Comparison of ENCODE assay signal across 9 cellular contexts in the genomic region with DNA sequence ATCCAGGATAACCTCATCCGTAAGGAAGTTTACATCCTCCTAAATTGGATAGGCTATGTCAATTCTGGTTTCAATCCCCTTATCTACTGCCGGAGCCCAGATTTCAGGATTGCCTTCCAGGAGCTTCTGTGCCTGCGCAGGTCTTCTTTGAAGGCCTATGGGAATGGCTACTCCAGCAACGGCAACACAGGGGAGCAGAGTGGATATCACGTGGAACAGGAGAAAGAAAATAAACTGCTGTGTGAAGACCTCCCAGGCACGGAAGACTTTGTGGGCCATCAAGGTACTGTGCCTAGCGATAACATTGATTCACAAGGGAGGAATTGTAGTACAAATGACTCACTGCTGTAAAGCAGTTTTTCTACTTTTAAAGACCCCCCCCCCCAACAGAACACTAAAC. TPM values are rescaled to one million over a fixed set of nuclear protein-coding genes. Genes with fewer than 3 reads are reported as not detected.
DNase-seq lines count a peak whose midpoint lies in the region; ATAC-seq and TF ChIP-seq lines count a peak whose summit lies in the region.
"Had no signal": no experiment of that assay in that cellular context is flagged by ENCODE, and none has a peak within 500 bp of the region (broad histone marks: within the 10 kb centered on the region; RNA-seq: fewer than 3 reads in every experiment).

No MANE protein-coding gene starts in this region.

- no peak for ATAC-seq in activated naive CD8-positive, alpha-beta T cell treated with anti-CD3 and anti-CD28 coated beads, Interleukin-2, amount 10 ng/mL, durations not matched to agents 7 days and 5 days (ENCODE audit: low read depth)
- ATAC-seq in lung (ENCODE audit: insufficient read depth, low FRiP score): no peak
- ATAC-seq in esophagus mucosa: no peak

- no peak overlapping the region for H3K27ac Mint-ChIP-seq in activated naive CD4-positive, alpha-beta T cell treated with anti-CD3 and anti-CD28 coated beads for 36 hours
- H3K27ac Mint-ChIP-seq in activated naive CD8-positive, alpha-beta T cell treated with anti-CD3 and anti-CD28 coated beads, Interleukin-2, amount 10 ng/mL, durations not matched to agents 7 days and 5 days: no peak overlapping the region

- H3K27ac ChIP-seq in lung (ENCODE audit: low read depth in 1 of 2, low read length in 1 of 2) (peak overlapping the region; percentile 90 to 92), tibial artery (peak overlapping the region in 1 of 2 donors; percentile 16)

- 48 to 69% methylated on average over 7 of the region's 7 CpGs for WGBS in lung, 2 donors

- no peak for DNase-seq in activated naive CD4-positive, alpha-beta T cell treated with anti-CD3 and anti-CD28 coated beads for 36 hours
- no peak for DNase-seq in activated naive CD4-positive, alpha-beta T cell treated with Interleukin-2 at 50 U/mL for 16 hours
- no peak for DNase-seq in activated naive CD8-positive, alpha-beta T cell treated with anti-CD3 and anti-CD28 coated beads, Interleukin-2, amount 10 ng/mL, durations not matched to agents 7 days and 5 days
- DNase-seq in lung (ENCODE audit: low spot score) (no peak), tibial artery (no peak), DMS153 treated with DMSO at 0.1 percent for 48 hours (lab: John Stamatoyannopoulos, UW; ENCODE audit: unreplicated experiment) (no peak)
- no peak for DNase-seq in activated CD4-positive, CD25-positive, alpha-beta regulatory T cell (lab: John Stamatoyannopoulos, UW)
- DNase-seq: stimulated activated CD4-positive, alpha-beta T cell treated with anti-CD3 and anti-CD28 coated beads, Interleukin-2, amount 100 ng/mL, for 48 hours had no signal

- H3K9me3 ChIP-seq in lung (ENCODE audit: control insufficient read depth in 2 of 2, insufficient read depth in 1 of 2, low read length in 1 of 2): no peaks in the 10 kb centered on the region
- H3K9me3 ChIP-seq in tibial artery: no peaks in the 10 kb centered on the region

- CTCF ChIA-PET in activated naive CD4-positive, alpha-beta T cell treated with anti-CD3 and anti-CD28 coated beads for 36 hours (lab: Charles Lee): interaction anchor here (1.8 kb wide), 1 partner anchor 130 kb away, joined by 11 read pairs; no protein-coding TSS in a partner anchor

- H3K9me3 Mint-ChIP-seq in activated naive CD4-positive, alpha-beta T cell treated with anti-CD3 and anti-CD28 coated beads for 36 hours: no peaks in the 10 kb centered on the region
- H3K9me3 Mint-ChIP-seq in activated naive CD8-positive, alpha-beta T cell treated with anti-CD3 and anti-CD28 coated beads, Interleukin-2, amount 10 ng/mL, durations not matched to agents 7 days and 5 days: no peaks in the 10 kb centered on the region

- TF ChIP-seq CTCF in lung (IDR thresholded peaks at IDR 0.05; ENCODE audit: control extremely low read depth, extremely low read depth) (no peak), tibial artery (IDR thresholded peaks at IDR 0.05) (no peak)

- H3K27me3 ChIP-seq in lung (ENCODE audit: control insufficient read depth, insufficient read depth) (no peaks in the 10 kb centered on the region), tibial artery (no peaks in the 10 kb centered on the region)

- intact Hi-C loops in activated naive CD4-positive, alpha-beta T cell treated with anti-CD3 and anti-CD28 coated beads for 36 hours (cut with micrococcal nuclease): loop anchor here (5.0 kb wide), 3 partner anchors 60 to 285 kb away; no protein-coding TSS in a partner anchor
- intact Hi-C loops in tibial artery (cut with DNase I; ENCODE audit: low total_unique reads): loop anchor here (10.0 kb wide), 1 partner anchor 93 kb away; no protein-coding TSS in a partner anchor

- H3K36me3 Mint-ChIP-seq in activated naive CD4-positive, alpha-beta T cell treated with anti-CD3 and anti-CD28 coated beads for 36 hours (ENCODE audit: low read depth): no peaks in the 10 kb centered on the region
- H3K36me3 Mint-ChIP-seq in activated naive CD8-positive, alpha-beta T cell treated with anti-CD3 and anti-CD28 coated beads, Interleukin-2, amount 10 ng/mL, durations not matched to agents 7 days and 5 days: no peaks in the 10 kb centered on the region

- peak overlapping the region; percentile 69 for H3K4me3 ChIP-seq in lung
- H3K4me3 ChIP-seq in tibial artery: peak overlapping the region; percentile 58 to 71

- POLR2A ChIA-PET in activated naive CD8-positive, alpha-beta T cell treated with anti-CD3 and anti-CD28 coated beads, Interleukin-2, amount 10 ng/mL, durations not matched to agents 7 days and 5 days (lab: Charles Lee): interaction anchor here (0.6 kb wide), 1 partner anchor 517 kb away, joined by 8 read pairs; no protein-coding TSS in a partner anchor

- peak overlapping the region; percentile 78 for H3K4me3 Mint-ChIP-seq in activated naive CD4-positive, alpha-beta T cell treated with anti-CD3 and anti-CD28 coated beads for 36 hours
- H3K4me3 Mint-ChIP-seq in activated naive CD8-positive, alpha-beta T cell treated with anti-CD3 and anti-CD28 coated beads, Interleukin-2, amount 10 ng/mL, durations not matched to agents 7 days and 5 days: peak overlapping the region; percentile 22

- H3K36me3 ChIP-seq in lung (ENCODE audit: control insufficient read depth in 2 of 2, insufficient read depth in 2 of 2, low read length in 2 of 2): no peaks in the 10 kb centered on the region
- no peaks in the 10 kb centered on the region for H3K36me3 ChIP-seq in tibial artery

- peaks cover 15% of the 10 kb centered on the region for H3K4me1 Mint-ChIP-seq in activated naive CD4-positive, alpha-beta T cell treated with anti-CD3 and anti-CD28 coated beads for 36 hours (ENCODE audit: low read depth)
- peaks cover 28% of the 10 kb centered on the region for H3K4me1 Mint-ChIP-seq in activated naive CD8-positive, alpha-beta T cell treated with anti-CD3 and anti-CD28 coated beads, Interleukin-2, amount 10 ng/mL, durations not matched to agents 7 days and 5 days

- peaks cover 26% of the 10 kb centered on the region for H3K27me3 Mint-ChIP-seq in activated naive CD4-positive, alpha-beta T cell treated with anti-CD3 and anti-CD28 coated beads for 36 hours (ENCODE audit: low read depth)
- peaks cover 64% of the 10 kb centered on the region for H3K27me3 Mint-ChIP-seq in activated naive CD8-positive, alpha-beta T cell treated with anti-CD3 and anti-CD28 coated beads, Interleukin-2, amount 10 ng/mL, durations not matched to agents 7 days and 5 days

- H3K4me1 ChIP-seq in lung (ENCODE audit: control insufficient read depth in 2 of 2, insufficient read depth in 2 of 2, low read length in 2 of 2): peaks cover 10 to 16% of the 10 kb centered on the region in 2 donors
- peaks cover 0 to 52% (median 7%) of the 10 kb centered on the region in 4 donors for H3K4me1 ChIP-seq in tibial artery

RNA-seq across cellular contexts. Expression of gene ADRB2, which starts 1.3 kb away (rescaled TPM):
- under 1 TPM; 0.21 to 0.32 TPM for total RNA-seq in activated naive CD4-positive, alpha-beta T cell treated with anti-CD3 and anti-CD28 coated beads for 36 hours
- 1 to 10 TPM; 5.3 to 6.3 TPM for total RNA-seq in activated naive CD8-positive, alpha-beta T cell treated with anti-CD3 and anti-CD28 coated beads, Interleukin-2, amount 10 ng/mL, durations not matched to agents 7 days and 5 days
- 10 to 100 TPM in 1 of 2 donors, 1 to 10 TPM in 1; 8.0 to 18.4 TPM for total RNA-seq in lung
- 10 to 100 TPM in 1 of 2 donors, 1 to 10 TPM in 1; 3.5 to 11.0 TPM for polyA plus RNA-seq in lung
- total RNA-seq in esophagus mucosa: 2.8 TPM
